In the genomic region with DNA sequence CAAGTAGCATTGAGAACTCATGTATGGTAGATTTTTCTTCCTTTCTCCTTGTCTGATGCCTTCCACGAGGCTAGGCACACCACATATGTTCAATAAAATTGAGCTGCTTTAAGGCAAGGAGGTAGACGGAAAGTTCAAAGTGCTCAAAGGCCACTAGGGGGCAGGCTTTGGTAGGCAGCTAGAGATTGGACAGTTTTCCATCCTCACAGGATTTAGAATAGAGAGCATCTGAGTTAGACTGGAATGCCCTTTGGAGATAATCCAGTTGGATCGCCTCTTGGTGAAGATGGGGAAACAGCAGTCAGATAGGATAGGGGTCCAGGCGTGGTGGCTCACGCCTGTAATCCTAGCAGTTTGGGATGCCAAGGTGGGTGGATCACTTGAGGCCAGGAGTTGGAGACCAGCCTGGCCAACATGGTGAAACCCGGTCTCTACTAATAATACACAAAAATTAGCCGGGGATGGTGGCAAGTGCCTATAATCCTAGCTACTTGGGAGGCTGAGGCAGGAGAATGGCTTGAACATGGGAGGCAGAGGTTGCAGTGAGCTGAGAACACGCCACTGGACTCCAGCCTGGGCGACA, we compare ENCODE assay signal across 8 cellular contexts. TPM values are rescaled to one million over a fixed set of nuclear protein-coding genes. Genes with fewer than 3 reads are reported as not detected.
A peak's percentile ranks its signal among the peaks of the same experiment; 100 is the strongest.
DNase-seq lines count a peak whose midpoint lies in the region; ATAC-seq and TF ChIP-seq lines count a peak whose summit lies in the region.

No MANE protein-coding gene starts in this region.

- ATAC-seq in body of pancreas (peak; percentile 58), GM18505 (IDR thresholded peaks at IDR 0.05; ENCODE audit: unreplicated experiment) (no peak)

- no peaks in the 10 kb centered on the region for H3K4me1 ChIP-seq in body of pancreas

- TF ChIP-seq CTCF in body of pancreas (IDR thresholded peaks at IDR 0.05): peak; percentile 49 to 73 (median 63)

- DNase-seq in SKM-1 treated with dmso at 0.1 percent for 144 hours (lab: John Stamatoyannopoulos, UW; ENCODE audit: unreplicated experiment) (peak; percentile 40), SKM-1 (lab: John Stamatoyannopoulos, UW; ENCODE audit: unreplicated experiment) (no peak), NCI-H146 (lab: John Stamatoyannopoulos, UW) (peak; percentile 52), T-helper 2 cell (peak in 4 of 5 experiments; percentile 28 to 60 (median 43)), body of pancreas (peak; percentile 61 to 73 (median 64)), inferior parietal cortex (ENCODE audit: extremely low spot score) (peak; percentile 81)
- peak; percentile 64 for DNase-seq in stimulated activated CD4-positive, alpha-beta T cell treated with anti-CD3 and anti-CD28 coated beads, Interleukin-15, amount 100 ng/mL, for 24 hours

- intact Hi-C loops in body of pancreas (cut with DNase I): loop anchor here (5.0 kb wide), 1 partner anchor 112 kb away; no protein-coding TSS in a partner anchor

- no peak overlapping the region for H3K27ac ChIP-seq in body of pancreas

- 14 to 21% methylated on average over 6 to 7 of the region's 9 CpGs for WGBS in body of pancreas, 2 donors

- no peaks in the 10 kb centered on the region for H3K27me3 ChIP-seq in body of pancreas

- H3K9me3 ChIP-seq in body of pancreas: no peaks in the 10 kb centered on the region

- H3K4me3 ChIP-seq in body of pancreas: no peak overlapping the region

- H3K36me3 ChIP-seq in body of pancreas (replicated peaks in 1 of 2; ENCODE audit: insufficient read depth in 1 of 2, low read depth in 2 of 2): no peaks in the 10 kb centered on the region

- TF ChIP-seq POLR2A in body of pancreas (IDR thresholded peaks at IDR 0.05) (no peak), GM18505 (IDR thresholded peaks at IDR 0.05; ENCODE audit: borderline replicate concordance, extremely low read depth, insufficient read depth, insufficient read length) (no peak)

RNA-seq across cellular contexts. Expression of a gene that starts 30.4 kb away (rescaled TPM):
- 1 to 10 TPM; 1.6 to 3.6 TPM for total RNA-seq in body of pancreas
